In the genomic region with DNA sequence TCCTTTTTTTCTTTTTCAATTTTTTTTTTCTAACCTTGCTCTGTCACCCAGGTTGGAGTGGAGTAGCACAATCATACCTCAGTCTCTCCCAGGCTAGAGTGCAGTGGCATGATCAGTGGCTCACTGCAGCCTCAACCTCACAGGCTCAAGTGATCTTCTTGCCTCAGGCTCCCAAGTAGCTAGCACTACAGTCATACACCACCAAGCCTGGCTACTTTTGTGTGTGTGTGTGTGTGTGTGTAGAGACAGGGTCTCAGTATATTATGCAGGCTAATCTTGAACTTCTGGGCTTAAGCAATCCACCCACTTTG, we compare ENCODE assay signal across 22 cellular contexts.
DNase-seq lines count a peak whose midpoint lies in the region; ATAC-seq, FAIRE-seq and TF ChIP-seq lines count a peak whose summit lies in the region.
"Had no signal": no experiment of that assay in that cellular context is flagged by ENCODE, and none has a peak within 500 bp of the region (broad histone marks: within the 10 kb centered on the region; RNA-seq: fewer than 3 reads in every experiment).

No MANE protein-coding gene starts in this region.

- no peaks in the 10 kb centered on the region for H3K27me3 ChIP-seq in mesenchymal stem cell (ENCODE audit: control insufficient read depth in 1 of 2, insufficient read depth in 1 of 2, low read length in 2 of 2)
- H3K27me3 ChIP-seq: pancreas, tibial artery had no signal

- ATAC-seq in GM19372 (IDR thresholded peaks at IDR 0.05; ENCODE audit: low read depth, unreplicated experiment) (peak; percentile 17), HG03139 (IDR thresholded peaks at IDR 0.05; ENCODE audit: unreplicated experiment) (no peak), HG03196 (IDR thresholded peaks at IDR 0.05; ENCODE audit: unreplicated experiment) (no peak)
- ATAC-seq: activated T-cell treated with anti-CD3 and anti-CD28 coated beads, Interleukin-2, amount 50 U/mL, for 4 hours; K562; stimulated activated naive CD8-positive, alpha-beta T cell treated with anti-CD3 and anti-CD28 coated beads, Interleukin-15, amount 100 ng/mL, for 72 hours had no signal

- no peak for FAIRE-seq in RCC 7860 (lab: Jason Lieb, UNC)
- FAIRE-seq: K562, pancreas had no signal

- no peak overlapping the region for H3K14ac ChIP-seq in mesenchymal stem cell (ENCODE audit: low read length in 2 of 2)

- H3K27ac ChIP-seq in mesenchymal stem cell (ENCODE audit: low read length, poor library complexity, severe bottlenecking): peak overlapping the region; percentile 89
- H3K27ac ChIP-seq: heart left ventricle, left ventricle myocardium inferior, pancreas, PC-9, tibial artery had no signal

- H3K18ac ChIP-seq in mesenchymal stem cell (ENCODE audit: low read depth in 1 of 2, low read length in 2 of 2): no peak overlapping the region

- H3K36me3 ChIP-seq in mesenchymal stem cell (ENCODE audit: control insufficient read depth in 1 of 2, insufficient read depth in 2 of 2, low read depth in 1 of 2, low read length in 2 of 2): no peaks in the 10 kb centered on the region
- H3K36me3 ChIP-seq: heart left ventricle, left ventricle myocardium inferior, pancreas, tibial artery had no signal

- H2BK120ac ChIP-seq in mesenchymal stem cell (ENCODE audit: low read depth, low read length): no peak overlapping the region

- H2AK5ac ChIP-seq in mesenchymal stem cell (ENCODE audit: low read length, severe bottlenecking): peak overlapping the region; percentile 8

- peak; percentile 56 for DNase-seq in RCC 7860 (ENCODE audit: low spot score)
- DNase-seq in epithelial cell of proximal tubule (ENCODE audit: low read depth): peak; percentile 57
- peak; percentile 9 for DNase-seq in mesenchymal stem cell
- DNase-seq in T-helper 1 cell: no peak
- DNase-seq in Ammon's horn (ENCODE audit: low spot score): no peak
- DNase-seq: activated T-cell treated with anti-CD3 and anti-CD28 coated beads, Interleukin-2, amount 50 U/mL, for 4 hours; cortex of kidney; heart left ventricle; left ventricle myocardium inferior; natural killer cell; NCI-H1436; NCI-H2107; NCI-H510A; stimulated activated CD4-positive, alpha-beta T cell treated with anti-CD3 and anti-CD28 coated beads, Interleukin-15, amount 100 ng/mL, for 24 hours; stimulated activated naive CD8-positive, alpha-beta T cell treated with anti-CD3 and anti-CD28 coated beads, Interleukin-15, amount 100 ng/mL, for 72 hours; tibial artery had no signal

- H3K4me3 ChIP-seq in epithelial cell of proximal tubule (ENCODE audit: low read depth, low read length) (no peak overlapping the region), mesenchymal stem cell (ENCODE audit: insufficient read depth in 1 of 2, low read depth in 1 of 2, low read length in 2 of 2) (no peak overlapping the region)
- H3K4me3 ChIP-seq: heart left ventricle, K562, left ventricle myocardium inferior, pancreas, PC-9, tibial artery had no signal

- no peak overlapping the region for H3K23ac ChIP-seq in mesenchymal stem cell (ENCODE audit: low read length in 2 of 2)

- H4K91ac ChIP-seq in mesenchymal stem cell (ENCODE audit: low read length): no peak overlapping the region

- no peak overlapping the region for H2BK12ac ChIP-seq in mesenchymal stem cell (ENCODE audit: low read length in 2 of 2)

- H3K9me3 ChIP-seq in mesenchymal stem cell (ENCODE audit: control insufficient read depth, low read length): no peaks in the 10 kb centered on the region
- H3K9me3 ChIP-seq: heart left ventricle, left ventricle myocardium inferior, pancreas, tibial artery had no signal

- no peak overlapping the region for H4K8ac ChIP-seq in mesenchymal stem cell (ENCODE audit: low read length)

- H3K4me2 ChIP-seq in mesenchymal stem cell (ENCODE audit: low read length, poor library complexity, severe bottlenecking): no peak overlapping the region
- H3K4me2 ChIP-seq: PC-9 had no signal

- TF ChIP-seq CTCF in epithelial cell of proximal tubule (conservative IDR thresholded peaks at IDR 0.05; ENCODE audit: low read depth, low read length): no peak

- no peak overlapping the region for H2AFZ ChIP-seq in mesenchymal stem cell (ENCODE audit: low read depth, low read length)
- H2AFZ ChIP-seq: PC-9 had no signal

- no peak overlapping the region for H3K9ac ChIP-seq in mesenchymal stem cell (ENCODE audit: low read length)

- no peaks in the 10 kb centered on the region for H3K79me1 ChIP-seq in mesenchymal stem cell (replicated peaks; ENCODE audit: low read length, poor library complexity, severe bottlenecking)

- peak overlapping the region; percentile 12 for H2BK5ac ChIP-seq in mesenchymal stem cell (ENCODE audit: low read depth, low read length, poor library complexity, severe bottlenecking)

- H3K4ac ChIP-seq in mesenchymal stem cell (ENCODE audit: low read depth in 1 of 2, low read length in 2 of 2): no peak overlapping the region

- H2BK15ac ChIP-seq in mesenchymal stem cell (ENCODE audit: low read depth, poor library complexity, severe bottlenecking): no peak overlapping the region

- peaks cover 2% of the 10 kb centered on the region for H3K4me1 ChIP-seq in mesenchymal stem cell (ENCODE audit: control insufficient read depth, insufficient read depth, low read depth, low read length)
- H3K4me1 ChIP-seq: heart left ventricle, left ventricle myocardium inferior, tibial artery had no signal

Comparison
In these comparisons a context has a peak if more than half of its experiments do, and no peak if none do; other contexts are left out.
1. DNase-seq: peak in RCC 7860 (single experiment), epithelial cell of proximal tubule (single experiment) and mesenchymal stem cell (single experiment); none in T-helper 1 cell (0 of 5) and Ammon's horn (single experiment).